ENCODE assay signal across 8 cellular contexts in genomic region chr10:28381903-28382347, GRCh38.
DNase-seq lines count a peak whose midpoint lies in the region; ATAC-seq, FAIRE-seq and TF ChIP-seq lines count a peak whose summit lies in the region.

No MANE protein-coding gene starts in this region.

- H3K9me1 ChIP-seq in endothelial cell of umbilical vein (replicated peaks; ENCODE audit: control insufficient read depth, extremely low read depth, insufficient read depth, low read length) = no peaks in the 10 kb centered on the region

- FAIRE-seq in endothelial cell of umbilical vein (lab: Jason Lieb, UNC) = peak; percentile 81

- H3K36me3 ChIP-seq in endothelial cell of umbilical vein (ENCODE audit: control insufficient read depth in 2 of 2, extremely low read depth in 1 of 2, insufficient read depth in 2 of 2, low read length in 2 of 2) (no peaks in the 10 kb centered on the region), mucosa of descending colon (ENCODE audit: low read depth) (no peaks in the 10 kb centered on the region)

- TF ChIP-seq CTCF in CD4-positive, alpha-beta T cell (IDR thresholded peaks at IDR 0.05) = peak; percentile 98
- TF ChIP-seq CTCF in endothelial cell of umbilical vein (IDR thresholded peaks at IDR 0.05; ENCODE audit: extremely low read depth in 1 of 2, insufficient read depth in 1 of 2, low read depth in 1 of 2, low read length in 2 of 2) (peak; percentile 78 to 85), mucosa of descending colon (IDR thresholded peaks at IDR 0.05) (peak; percentile 80)

- no peak overlapping the region for H3K9ac ChIP-seq in endothelial cell of umbilical vein (replicated peaks; ENCODE audit: extremely low read depth, insufficient read depth, low read length)

- H3K27me3 Mint-ChIP-seq in CD4-positive, alpha-beta T cell = no peaks in the 10 kb centered on the region
- H3K27me3 Mint-ChIP-seq in activated CD8-positive, alpha-beta memory T cell treated with anti-CD3 and anti-CD28 coated beads, Interleukin-2, amount 10 ng/mL, durations not matched to agents 7 days and 5 days = peaks cover 18% of the 10 kb centered on the region

- DNase-seq in CD4-positive, alpha-beta T cell = peak; percentile 71 to 85 (median 76)
- DNase-seq in HT-29 (ENCODE audit: low spot score) (peak; percentile 93), NOMO-1 treated with DMSO at 0.1 percent for 48 hours (lab: John Stamatoyannopoulos, UW; ENCODE audit: unreplicated experiment) (peak; percentile 91), endothelial cell of umbilical vein (ENCODE audit: low read depth, low spot score) (peak; percentile 83), mucosa of descending colon (peak in 2 of 3 donors; percentile 72 to 96)
- DNase-seq in activated CD8-positive, alpha-beta memory T cell treated with anti-CD3 and anti-CD28 coated beads, Interleukin-2, amount 10 ng/mL, durations not matched to agents 7 days and 5 days = peak; percentile 89
- DNase-seq in stimulated activated CD8-positive, alpha-beta memory T cell treated with anti-CD3 and anti-CD28 coated beads, Interleukin-7, amount 100 ng/mL, for 1 hour (ENCODE audit: low read depth in 2 of 2) = peak; percentile 68 to 84

- H3K36me3 Mint-ChIP-seq in CD4-positive, alpha-beta T cell (ENCODE audit: low read depth) = no peaks in the 10 kb centered on the region
- H3K36me3 Mint-ChIP-seq in activated CD8-positive, alpha-beta memory T cell treated with anti-CD3 and anti-CD28 coated beads, Interleukin-2, amount 10 ng/mL, durations not matched to agents 7 days and 5 days = no peaks in the 10 kb centered on the region

- dilution Hi-C loops in endothelial cell of umbilical vein (cut with MboI; ENCODE audit: extremely low pct_ligation_motif_present, low sequenced_read_pairs) = no loop called here

- no peak overlapping the region for H3K27ac ChIP-seq in CD4-positive, alpha-beta T cell (ENCODE audit: low read depth, low read length)
- H3K27ac ChIP-seq in endothelial cell of umbilical vein (ENCODE audit: insufficient read depth, low read depth, low read length) = no peak overlapping the region

- no peaks in the 10 kb centered on the region for H3K79me2 ChIP-seq in endothelial cell of umbilical vein (ENCODE audit: control insufficient read depth, insufficient read depth, low read length)

- peak; percentile 98 for ATAC-seq in CD4-positive, alpha-beta T cell (ENCODE audit: poor library complexity)
- ATAC-seq in GM19455 (IDR thresholded peaks at IDR 0.05; ENCODE audit: unreplicated experiment) = peak; percentile 82
- ATAC-seq in activated CD8-positive, alpha-beta memory T cell treated with anti-CD3 and anti-CD28 coated beads, Interleukin-2, amount 10 ng/mL, durations not matched to agents 7 days and 5 days = peak; percentile 93
- peak; percentile 97 for ATAC-seq in mucosa of descending colon

- BruUV-seq in endothelial cell of umbilical vein (replicated peaks; lab: Mats Ljungman, UMichigan) = no TSS peak

- intact Hi-C loops in CD4-positive, alpha-beta T cell (cut with DNase I, micrococcal nuclease) = loop anchor here (1.0 to 10.0 kb wide), 11 partner anchors 13 to 1007 kb away; partner anchors contain the start of gene MPP7 (in 1 of the 2)
- intact Hi-C loops in endothelial cell of umbilical vein (cut with micrococcal nuclease) = loop anchor here (1.0 to 5.0 kb wide), 8 partner anchors 79 to 936 kb away; partner anchors contain the start of gene MPP7
- intact Hi-C loops in mucosa of descending colon (cut with DNase I, micrococcal nuclease) = loop anchor here (5.0 to 10.0 kb wide), 2 partner anchors 77 to 130 kb away; partner anchors contain the start of gene MPP7 (in 1 of the 2)

- H3K4me1 Mint-ChIP-seq in CD4-positive, alpha-beta T cell (ENCODE audit: low read depth) = peaks cover 41% of the 10 kb centered on the region
- peaks cover 20% of the 10 kb centered on the region for H3K4me1 Mint-ChIP-seq in activated CD8-positive, alpha-beta memory T cell treated with anti-CD3 and anti-CD28 coated beads, Interleukin-2, amount 10 ng/mL, durations not matched to agents 7 days and 5 days

- no peak overlapping the region for H3K4me2 ChIP-seq in endothelial cell of umbilical vein (ENCODE audit: insufficient read depth, low read length)

- POLR2A ChIA-PET in CD4-positive, alpha-beta T cell (lab: Charles Lee) = interaction anchor here (1.3 to 4.4 kb wide), 7 partner anchors 11 to 151 kb away, joined by 3 to 92 read pairs (median 15); partner anchors contain the start of genes MPP7 and WAC
- POLR2A ChIA-PET in endothelial cell of umbilical vein (lab: Charles Lee) = no interaction called here

- no peaks in the 10 kb centered on the region for H3K27me3 ChIP-seq in CD4-positive, alpha-beta T cell (ENCODE audit: control insufficient read depth, insufficient read depth, low read length)
- H3K27me3 ChIP-seq in endothelial cell of umbilical vein (ENCODE audit: control insufficient read depth in 2 of 2, insufficient read depth in 2 of 2, low read length in 2 of 2) = no peaks in the 10 kb centered on the region

- H3K9me3 Mint-ChIP-seq in CD4-positive, alpha-beta T cell = no peaks in the 10 kb centered on the region
- no peaks in the 10 kb centered on the region for H3K9me3 Mint-ChIP-seq in activated CD8-positive, alpha-beta memory T cell treated with anti-CD3 and anti-CD28 coated beads, Interleukin-2, amount 10 ng/mL, durations not matched to agents 7 days and 5 days (ENCODE audit: low read depth)

- H3K4me1 ChIP-seq in endothelial cell of umbilical vein (ENCODE audit: control insufficient read depth, extremely low read depth, insufficient read depth, low read length) (no peaks in the 10 kb centered on the region), mucosa of descending colon (ENCODE audit: low read depth) (no peaks in the 10 kb centered on the region)

- H3K4me3 Mint-ChIP-seq in CD4-positive, alpha-beta T cell = no peak overlapping the region
- H3K4me3 Mint-ChIP-seq in activated CD8-positive, alpha-beta memory T cell treated with anti-CD3 and anti-CD28 coated beads, Interleukin-2, amount 10 ng/mL, durations not matched to agents 7 days and 5 days = no peak overlapping the region

- H3K27ac Mint-ChIP-seq in CD4-positive, alpha-beta T cell = peak overlapping the region; percentile 9
- H3K27ac Mint-ChIP-seq in activated CD8-positive, alpha-beta memory T cell treated with anti-CD3 and anti-CD28 coated beads, Interleukin-2, amount 10 ng/mL, durations not matched to agents 7 days and 5 days = no peak overlapping the region

- no peaks in the 10 kb centered on the region for H4K20me1 ChIP-seq in endothelial cell of umbilical vein (replicated peaks; ENCODE audit: control insufficient read depth, extremely low read depth, insufficient read depth, low read length)

- H2AFZ ChIP-seq in endothelial cell of umbilical vein (ENCODE audit: low read depth, low read length) = no peak overlapping the region

- H3K4me3 ChIP-seq in endothelial cell of umbilical vein (replicated peaks in 1 of 3; ENCODE audit: insufficient read depth in 1 of 3, low read depth in 1 of 3, low read length in 3 of 3) = no peak overlapping the region
- H3K4me3 ChIP-seq in mucosa of descending colon = no peak overlapping the region

- CTCF ChIA-PET in CD4-positive, alpha-beta T cell (lab: Charles Lee) = interaction anchor here (0.7 to 5.5 kb wide), 10 partner anchors 12 to 140 kb away, joined by 3 to 68 read pairs (median 11); partner anchors contain the start of gene MPP7
- CTCF ChIA-PET in activated CD8-positive, alpha-beta memory T cell treated with anti-CD3 and anti-CD28 coated beads, Interleukin-2, amount 10 ng/mL, durations not matched to agents 7 days and 5 days (lab: Charles Lee) = interaction anchor here (0.6 to 6.2 kb wide), 22 partner anchors 10 to 724 kb away, joined by 3 to 111 read pairs (median 6); partner anchors contain the start of gene MPP7
- CTCF ChIA-PET in endothelial cell of umbilical vein (lab: Charles Lee) = interaction anchor here (1.0 to 5.1 kb wide), 16 partner anchors 9 to 1012 kb away, joined by 3 to 83 read pairs (median 4); partner anchors contain the start of gene MPP7

- H3K9me3 ChIP-seq in CD4-positive, alpha-beta T cell (ENCODE audit: control insufficient read depth, low read length) = no peaks in the 10 kb centered on the region
- H3K9me3 ChIP-seq in endothelial cell of umbilical vein (replicated peaks; ENCODE audit: control insufficient read depth, insufficient read depth, low read length) (no peaks in the 10 kb centered on the region), mucosa of descending colon (no peaks in the 10 kb centered on the region)

- TF ChIP-seq POLR2A in endothelial cell of umbilical vein (IDR thresholded peaks at IDR 0.05; ENCODE audit: low read depth, low read length) = no peak

TF ChIP-seq in endothelial cell of umbilical vein, 7 proteins besides CTCF, POLR2A, EP300 and RAD21:
- TF ChIP-seq POLR2AphosphoS5 (IDR thresholded peaks at IDR 0.05; ENCODE audit: insufficient read depth, low read depth, low read length) (no peak), MAX (IDR thresholded peaks at IDR 0.05; ENCODE audit: insufficient read depth, insufficient read length) (no peak), JUN (IDR thresholded peaks at IDR 0.05; ENCODE audit: borderline replicate concordance, insufficient read depth, insufficient read length, low read depth) (no peak), EZH2 (IDR thresholded peaks at IDR 0.05; ENCODE audit: borderline replicate concordance, low read depth, low read length, severe bottlenecking) (no peak), FOS (IDR thresholded peaks at IDR 0.05; ENCODE audit: borderline replicate concordance, insufficient read depth, low read length) (no peak), MYC (IDR thresholded peaks at IDR 0.05; ENCODE audit: low read depth, low read length) (no peak), GATA2 (IDR thresholded peaks at IDR 0.05; ENCODE audit: insufficient read depth, insufficient read length, low read depth, low read length) (no peak)
